Comparison of ENCODE assay signal across 8 cellular contexts in the genomic region with DNA sequence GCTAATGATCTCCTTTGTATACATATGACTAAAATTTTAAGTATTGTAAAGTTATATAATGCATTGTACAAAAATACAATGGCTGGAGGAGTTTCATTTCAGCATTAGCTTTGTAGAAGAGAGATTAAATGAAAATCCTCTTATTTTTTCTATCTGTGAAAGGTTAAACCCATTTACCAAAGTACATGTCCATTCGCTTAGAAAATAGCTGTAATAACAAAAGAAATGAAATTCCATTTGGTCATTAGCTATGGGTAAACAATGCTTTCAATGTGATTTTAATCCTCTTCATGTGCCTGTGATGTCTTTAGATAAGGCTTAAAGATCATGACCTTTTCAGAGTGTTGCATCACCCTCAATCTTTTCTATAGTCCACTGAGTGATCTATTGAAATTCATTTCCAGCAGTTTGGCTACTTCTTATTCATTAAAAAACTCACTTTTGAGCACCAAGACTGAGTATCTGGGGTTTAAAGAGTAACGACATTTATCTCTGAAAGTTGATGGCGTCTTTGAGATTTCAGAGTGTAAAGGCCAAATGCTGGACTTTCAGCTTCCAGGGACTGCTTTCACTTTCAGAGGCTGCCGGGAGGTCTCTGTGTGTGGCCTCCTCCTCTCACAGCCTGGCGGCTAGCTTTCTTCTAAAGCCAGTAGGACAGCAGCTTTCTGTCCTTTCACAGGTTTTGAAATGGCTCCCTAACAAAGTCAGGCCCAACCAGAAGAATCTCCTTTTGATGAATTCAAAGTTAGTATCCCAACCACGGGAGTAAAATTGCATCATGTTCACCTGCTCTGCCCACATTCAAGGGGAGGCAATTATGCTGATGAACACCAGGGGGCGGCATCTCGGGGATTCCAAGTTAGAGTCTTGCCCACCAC.
DNase-seq lines count a peak whose midpoint lies in the region; ATAC-seq and TF ChIP-seq lines count a peak whose summit lies in the region.

No MANE protein-coding gene starts in this region.

- H3K4me1 Mint-ChIP-seq in HFFc6 (ENCODE audit: low read depth), result no peaks in the 10 kb centered on the region

- ATAC-seq in GM19455 (IDR thresholded peaks at IDR 0.05; ENCODE audit: unreplicated experiment), result no peak

- peak overlapping the region in 1 of 4 donors; percentile 5 for H3K27ac ChIP-seq in Peyer's patch

- H3K27me3 ChIP-seq in Peyer's patch, result no peaks in the 10 kb centered on the region

- peak; percentile 46 for TF ChIP-seq CTCF in HFFc6 (IDR thresholded peaks at IDR 0.05)
- peak in 4 of 6 experiments; percentile 33 to 58 (median 44) for TF ChIP-seq CTCF in Peyer's patch (IDR thresholded peaks at IDR 0.05)

- no peaks in the 10 kb centered on the region for H3K4me1 ChIP-seq in Peyer's patch

- no peaks in the 10 kb centered on the region for H3K36me3 ChIP-seq in Peyer's patch

- H3K4me3 ChIP-seq in Peyer's patch, result peak overlapping the region in 2 of 4 donors; percentile 33 to 42

- peak; percentile 1 for DNase-seq in ELR (ENCODE audit: low read depth)
- DNase-seq in HFFc6, result no peak
- peak in 2 of 3 donors; percentile 49 to 51 for DNase-seq in Peyer's patch
- DNase-seq in iris pigment epithelial cell (ENCODE audit: low read depth), result peak; percentile 0
- no peak for DNase-seq in NCI-H226
- DNase-seq in stimulated activated naive CD4-positive, alpha-beta T cell treated with Interleukin-2 at 50 U/mL for 16 hours (lab: John Stamatoyannopoulos, UW), result no peak
- DNase-seq in activated gamma-delta T cell (lab: John Stamatoyannopoulos, UW), result no peak

- H3K4me3 Mint-ChIP-seq in HFFc6, result no peak overlapping the region

- H3K27ac Mint-ChIP-seq in HFFc6, result no peak overlapping the region

- TF ChIP-seq POLR2A in Peyer's patch (IDR thresholded peaks at IDR 0.05), result no peak

- no peaks in the 10 kb centered on the region for H3K9me3 ChIP-seq in Peyer's patch

- H3K36me3 Mint-ChIP-seq in HFFc6 (ENCODE audit: low read depth), result no peaks in the 10 kb centered on the region

- H3K9me3 Mint-ChIP-seq in HFFc6, result peaks cover 40% of the 10 kb centered on the region

- no peaks in the 10 kb centered on the region for H3K27me3 Mint-ChIP-seq in HFFc6 (ENCODE audit: insufficient read depth)

Comparison
In these comparisons a context has a peak if more than half of its experiments do, and no peak if none do; other contexts are left out.
1. DNase-seq: peak in ELR (single experiment), Peyer's patch (2 of 3) and iris pigment epithelial cell (single experiment); none in HFFc6 (single experiment), NCI-H226 (single experiment), stimulated activated naive CD4-positive, alpha-beta T cell treated with Interleukin-2 at 50 U/mL for 16 hours (single experiment) and activated gamma-delta T cell (single experiment).